25 cellular contexts compared by ENCODE assay signal in genomic region chr6:110116258-110116657, GRCh38.
DNase-seq lines count a peak whose midpoint lies in the region; ATAC-seq, FAIRE-seq and TF ChIP-seq lines count a peak whose summit lies in the region.
"Had no signal": no experiment of that assay in that cellular context is flagged by ENCODE, and none has a peak within 500 bp of the region (broad histone marks: within the 10 kb centered on the region; RNA-seq: fewer than 3 reads in every experiment).

No MANE protein-coding gene starts in this region.

- no peaks in the 10 kb centered on the region for H3K9me3 ChIP-seq in K562 (replicated peaks; ENCODE audit: control insufficient read depth, insufficient read depth, low read depth, low read length)
- H3K9me3 ChIP-seq: HAP-1, SJSA1 had no signal

- H3K9me3 Mint-ChIP-seq in progenitor cell of endocrine pancreas (ENCODE audit: low read depth) (peaks cover 16% of the 10 kb centered on the region), mesothelial cell of epicardium (peaks cover 32% of the 10 kb centered on the region)
- no peaks in the 10 kb centered on the region for H3K9me3 Mint-ChIP-seq in activated CD8-positive, alpha-beta memory T cell treated with anti-CD3 and anti-CD28 coated beads, Interleukin-2, amount 10 ng/mL, durations not matched to agents 7 days and 5 days (ENCODE audit: low read depth)

- in situ Hi-C loops in K562 (cut with MboI): no loop called here

- H3K4me1 ChIP-seq in K562 (replicated peaks in 1 of 2; ENCODE audit: control insufficient read depth in 2 of 2, insufficient read depth in 2 of 2, low read length in 2 of 2): no peaks in the 10 kb centered on the region
- H3K4me1 ChIP-seq: HAP-1, SJSA1 had no signal

- H3K4me3 Mint-ChIP-seq in progenitor cell of endocrine pancreas (ENCODE audit: low read depth) (no peak overlapping the region), mesothelial cell of epicardium (no peak overlapping the region)
- no peak overlapping the region for H3K4me3 Mint-ChIP-seq in activated CD8-positive, alpha-beta memory T cell treated with anti-CD3 and anti-CD28 coated beads, Interleukin-2, amount 10 ng/mL, durations not matched to agents 7 days and 5 days
- H3K4me3 Mint-ChIP-seq: HFFc6 had no signal

- 23% methylated on average over 8 of the region's 8 CpGs for WGBS in K562 (ENCODE audit: insufficient coverage, low coverage, missing lambda C conversion rate)

- H4K20me1 ChIP-seq in K562 (replicated peaks; ENCODE audit: control insufficient read depth, insufficient read depth, low read length): no peaks in the 10 kb centered on the region

- H3K27ac Mint-ChIP-seq in progenitor cell of endocrine pancreas (peak overlapping the region; percentile 31), mesothelial cell of epicardium (no peak overlapping the region)
- no peak overlapping the region for H3K27ac Mint-ChIP-seq in activated CD8-positive, alpha-beta memory T cell treated with anti-CD3 and anti-CD28 coated beads, Interleukin-2, amount 10 ng/mL, durations not matched to agents 7 days and 5 days
- H3K27ac Mint-ChIP-seq: HFFc6 had no signal

- peak overlapping the region; percentile 32; the same call in 1 of the 2 replicates for H3K4me2 ChIP-seq in K562 (ENCODE audit: insufficient read depth, low read length)

- BruUV-seq in K562 (replicated peaks; lab: Mats Ljungman, UMichigan): no TSS peak

- DNase-seq in ELF-1 (ENCODE audit: low read depth, low spot score) (peak; percentile 58), K562 (ENCODE audit: extremely low read depth in 1 of 4, low spot score in 3 of 4) (peak in 1 of 4 experiments; percentile 8), left kidney (ENCODE audit: low read depth, low spot score) (peak; percentile 47), progenitor cell of endocrine pancreas (ENCODE audit: low spot score, unreplicated experiment) (no peak), HuH-7.5 (ENCODE audit: low spot score) (no peak), mesothelial cell of epicardium (ENCODE audit: low spot score in 2 of 2, unreplicated experiment in 2 of 2) (no peak)
- no peak for DNase-seq in activated CD8-positive, alpha-beta memory T cell treated with anti-CD3 and anti-CD28 coated beads, Interleukin-2, amount 10 ng/mL, durations not matched to agents 7 days and 5 days
- DNase-seq: GDM1, GOT3, HFFc6, KBM-7, MV-4-11, NCI-H1105, NCI-H146, NCI-H1930, NCI-H2107, NCI-H446, NCI-H526 treated with DMSO at 0.1 percent for 48 hours, Right ventricle myocardium superior, RPMI8226 had no signal

- no peak overlapping the region; the same call in 1 of the 2 replicates for H2AFZ ChIP-seq in K562 (ENCODE audit: low read depth, low read length)

- no peak for FAIRE-seq in K562 (lab: Jason Lieb, UNC)
- FAIRE-seq: D721Med, GM12878, HepG2 had no signal

- H3K4me1 Mint-ChIP-seq in progenitor cell of endocrine pancreas (ENCODE audit: low read depth) (peaks cover 16% of the 10 kb centered on the region), mesothelial cell of epicardium (peaks cover 5% of the 10 kb centered on the region)
- no peaks in the 10 kb centered on the region for H3K4me1 Mint-ChIP-seq in activated CD8-positive, alpha-beta memory T cell treated with anti-CD3 and anti-CD28 coated beads, Interleukin-2, amount 10 ng/mL, durations not matched to agents 7 days and 5 days

- no peak for TF ChIP-seq POLR2A in K562 (conservative IDR thresholded peaks at IDR 0.05)

- H3K36me3 Mint-ChIP-seq in progenitor cell of endocrine pancreas (ENCODE audit: insufficient read depth) (peaks cover 36% of the 10 kb centered on the region), mesothelial cell of epicardium (peaks cover 50% of the 10 kb centered on the region)
- peaks cover 3% of the 10 kb centered on the region for H3K36me3 Mint-ChIP-seq in activated CD8-positive, alpha-beta memory T cell treated with anti-CD3 and anti-CD28 coated beads, Interleukin-2, amount 10 ng/mL, durations not matched to agents 7 days and 5 days

- no peak overlapping the region for H3K27ac ChIP-seq in K562 (ENCODE audit: extremely low read depth, low read depth, low read length)
- H3K27ac ChIP-seq: SJSA1 had no signal

- TF ChIP-seq CTCF in K562 (IDR thresholded peaks at IDR 0.05 in 2 of 3, conservative IDR thresholded peaks at IDR 0.05 in 1 of 3; ENCODE audit: insufficient read depth in 2 of 3, low read depth in 1 of 3, low read length in 3 of 3) (no peak), progenitor cell of endocrine pancreas (IDR thresholded peaks at IDR 0.05; ENCODE audit: unreplicated experiment) (no peak), mesothelial cell of epicardium (IDR thresholded peaks at IDR 0.05; ENCODE audit: unreplicated experiment) (no peak)

- H3K27me3 Mint-ChIP-seq in progenitor cell of endocrine pancreas (no peaks in the 10 kb centered on the region), mesothelial cell of epicardium (ENCODE audit: low read depth) (no peaks in the 10 kb centered on the region)
- peaks cover 20% of the 10 kb centered on the region for H3K27me3 Mint-ChIP-seq in activated CD8-positive, alpha-beta memory T cell treated with anti-CD3 and anti-CD28 coated beads, Interleukin-2, amount 10 ng/mL, durations not matched to agents 7 days and 5 days

- peak; percentile 44; the same call in 1 of the 3 replicates for ATAC-seq in K562
- ATAC-seq in activated CD8-positive, alpha-beta memory T cell treated with anti-CD3 and anti-CD28 coated beads, Interleukin-2, amount 10 ng/mL, durations not matched to agents 7 days and 5 days: no peak
- ATAC-seq: GM12878, HepG2 had no signal

- intact Hi-C loops in K562 (cut with micrococcal nuclease): no loop called here

- TF ChIP-seq EP300 in K562 (IDR thresholded peaks at IDR 0.05; ENCODE audit: low read length): no peak

- CTCF ChIA-PET in K562 (lab: Yijun Ruan, JAX; ENCODE audit: low intra/inter-chr PET ratio): no interaction called here
- CTCF ChIA-PET in activated CD8-positive, alpha-beta memory T cell treated with anti-CD3 and anti-CD28 coated beads, Interleukin-2, amount 10 ng/mL, durations not matched to agents 7 days and 5 days (lab: Charles Lee): no interaction called here

- H3K27me3 ChIP-seq in K562 (ENCODE audit: control insufficient read depth in 2 of 2, insufficient read depth in 2 of 2, low read length in 2 of 2): no peaks in the 10 kb centered on the region
- H3K27me3 ChIP-seq: SJSA1 had no signal

- no peaks in the 10 kb centered on the region for H3K36me3 ChIP-seq in K562 (ENCODE audit: control insufficient read depth, insufficient read depth, low read length)
- H3K36me3 ChIP-seq: HAP-1, SJSA1 had no signal

- no peaks in the 10 kb centered on the region for H3K79me2 ChIP-seq in K562 (ENCODE audit: control insufficient read depth, insufficient read depth, low read length)

- POLR2A ChIA-PET in K562 (lab: Yijun Ruan, JAX): interaction anchor here (0.6 to 1.1 kb wide), 3 partner anchors 13 to 17 kb away, joined by 3 to 4 read pairs (median 3); no protein-coding TSS in a partner anchor

- no peak overlapping the region for H3K9ac ChIP-seq in K562 (ENCODE audit: insufficient read depth in 1 of 2, low read depth in 2 of 2, low read length in 2 of 2)

- H3K4me3 ChIP-seq in K562: no peak overlapping the region
- H3K4me3 ChIP-seq: GM12878, HAP-1, SJSA1 had no signal

- H3K9me1 ChIP-seq in K562 (ENCODE audit: control insufficient read depth, insufficient read depth, low read length): no peaks in the 10 kb centered on the region

- TF ChIP-seq RAD21 in K562 (CRISPR knock-in tag; conservative IDR thresholded peaks at IDR 0.05 in 1 of 2, IDR thresholded peaks at IDR 0.05 in 1 of 2): no peak

TF ChIP-seq in K562, 482 proteins besides CTCF, POLR2A, EP300 and RAD21 (continues in another document):
- TF ChIP-seq JUN (IDR thresholded peaks at IDR 0.05; ENCODE audit: borderline replicate concordance, low read depth, low read length) (no peak), JUN (CRISPR knock-in tag; IDR thresholded peaks at IDR 0.05; ENCODE audit: borderline replicate concordance) (no peak), ZFP30 (CRISPR knock-in tag; IDR thresholded peaks at IDR 0.05; ENCODE audit: borderline replicate concordance) (no peak), CHD2 (IDR thresholded peaks at IDR 0.05; ENCODE audit: low read depth, low read length) (no peak), RHOXF2B (CRISPR knock-in tag; conservative IDR thresholded peaks at IDR 0.05) (no peak), SMAD2 (IDR thresholded peaks at IDR 0.05; ENCODE audit: low read depth, low read length) (no peak), SOX6 (IDR thresholded peaks at IDR 0.05) (no peak)
- TF ChIP-seq, protein P1, sequence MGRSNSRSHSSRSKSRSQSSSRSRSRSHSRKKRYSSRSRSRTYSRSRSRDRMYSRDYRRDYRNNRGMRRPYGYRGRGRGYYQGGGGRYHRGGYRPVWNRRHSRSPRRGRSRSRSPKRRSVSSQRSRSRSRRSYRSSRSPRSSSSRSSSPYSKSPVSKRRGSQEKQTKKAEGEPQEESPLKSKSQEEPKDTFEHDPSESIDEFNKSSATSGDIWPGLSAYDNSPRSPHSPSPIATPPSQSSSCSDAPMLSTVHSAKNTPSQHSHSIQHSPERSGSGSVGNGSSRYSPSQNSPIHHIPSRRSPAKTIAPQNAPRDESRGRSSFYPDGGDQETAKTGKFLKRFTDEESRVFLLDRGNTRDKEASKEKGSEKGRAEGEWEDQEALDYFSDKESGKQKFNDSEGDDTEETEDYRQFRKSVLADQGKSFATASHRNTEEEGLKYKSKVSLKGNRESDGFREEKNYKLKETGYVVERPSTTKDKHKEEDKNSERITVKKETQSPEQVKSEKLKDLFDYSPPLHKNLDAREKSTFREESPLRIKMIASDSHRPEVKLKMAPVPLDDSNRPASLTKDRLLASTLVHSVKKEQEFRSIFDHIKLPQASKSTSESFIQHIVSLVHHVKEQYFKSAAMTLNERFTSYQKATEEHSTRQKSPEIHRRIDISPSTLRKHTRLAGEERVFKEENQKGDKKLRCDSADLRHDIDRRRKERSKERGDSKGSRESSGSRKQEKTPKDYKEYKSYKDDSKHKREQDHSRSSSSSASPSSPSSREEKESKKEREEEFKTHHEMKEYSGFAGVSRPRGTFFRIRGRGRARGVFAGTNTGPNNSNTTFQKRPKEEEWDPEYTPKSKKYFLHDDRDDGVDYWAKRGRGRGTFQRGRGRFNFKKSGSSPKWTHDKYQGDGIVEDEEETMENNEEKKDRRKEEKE (IDR thresholded peaks at IDR 0.05; ENCODE audit: borderline replicate concordance in 1 of 2, control insufficient read depth in 1 of 2, low read depth in 2 of 2, low read length in 1 of 2): no peak

Comparison
In these comparisons a context has a peak if more than half of its experiments do, and no peak if none do; other contexts are left out.
1. DNase-seq: peak in ELF-1 (single experiment) and left kidney (single experiment); none in progenitor cell of endocrine pancreas (single experiment), activated CD8-positive, alpha-beta memory T cell treated with anti-CD3 and anti-CD28 coated beads, Interleukin-2, amount 10 ng/mL, durations not matched to agents 7 days and 5 days (single experiment), HuH-7.5 (single experiment) and mesothelial cell of epicardium (0 of 2).